Comparison of ENCODE assay signal across 9 cellular contexts in genomic region chr2:136134126-136134525, GRCh38. TPM values are rescaled to one million over a fixed set of nuclear protein-coding genes. Genes with fewer than 3 reads are reported as not detected.
DNase-seq lines count a peak whose midpoint lies in the region; ATAC-seq and TF ChIP-seq lines count a peak whose summit lies in the region.
"Had no signal": no experiment of that assay in that cellular context is flagged by ENCODE, and none has a peak within 500 bp of the region (broad histone marks: within the 10 kb centered on the region; RNA-seq: fewer than 3 reads in every experiment).

No MANE protein-coding gene starts in this region.

- no peaks in the 10 kb centered on the region for H3K9me3 ChIP-seq in body of pancreas

- in situ Hi-C loops in GM13977 (cut with MboI; ENCODE audit: low pct_unique_long_range_greater_than_20kb, low sequenced_read_pairs, unreplicated experiment): no loop called here

- POLR2A ChIA-PET in activated CD4-positive, alpha-beta T cell treated with anti-CD3 and anti-CD28 coated beads, Interleukin-2, amount 10 ng/mL, durations not matched to agents 7 days and 5 days (lab: Charles Lee): no interaction called here

- H3K27me3 Mint-ChIP-seq in activated CD4-positive, alpha-beta T cell treated with anti-CD3 and anti-CD28 coated beads, Interleukin-2, amount 10 ng/mL, durations not matched to agents 7 days and 5 days: peaks cover 3% of the 10 kb centered on the region

- H3K9me3 Mint-ChIP-seq in activated CD4-positive, alpha-beta T cell treated with anti-CD3 and anti-CD28 coated beads, Interleukin-2, amount 10 ng/mL, durations not matched to agents 7 days and 5 days: no peaks in the 10 kb centered on the region
- H3K9me3 Mint-ChIP-seq: neural progenitor cell had no signal

- WGBS in body of pancreas, 2 donors: 42 to 45% methylated on average over 2 of the region's 2 CpGs

- H3K4me1 Mint-ChIP-seq in activated CD4-positive, alpha-beta T cell treated with anti-CD3 and anti-CD28 coated beads, Interleukin-2, amount 10 ng/mL, durations not matched to agents 7 days and 5 days: peaks cover 96% of the 10 kb centered on the region

- intact Hi-C loops in Right ventricle myocardium inferior (cut with DNase I): no loop called here
- intact Hi-C loops in body of pancreas (cut with DNase I): no loop called here

- H3K36me3 ChIP-seq in body of pancreas (replicated peaks in 1 of 2; ENCODE audit: insufficient read depth in 1 of 2, low read depth in 2 of 2): no peaks in the 10 kb centered on the region
- H3K36me3 ChIP-seq: neural progenitor cell had no signal

- DNase-seq in GM12865 (ENCODE audit: low read depth): peak; percentile 66
- peak; percentile 80 for DNase-seq in activated CD4-positive, alpha-beta T cell treated with anti-CD3 and anti-CD28 coated beads, Interleukin-2, amount 10 ng/mL, durations not matched to agents 7 days and 5 days
- peak; percentile 42 for DNase-seq in kidney tubule cell (ENCODE audit: low spot score)
- DNase-seq in GM13977 (ENCODE audit: low spot score): no peak
- DNase-seq in Right ventricle myocardium inferior (ENCODE audit: missing footprints): no peak
- DNase-seq in NCI-H2196 (lab: John Stamatoyannopoulos, UW; ENCODE audit: unreplicated experiment): no peak
- no peak for DNase-seq in body of pancreas

- H3K4me3 ChIP-seq in GM12865 (ENCODE audit: low read depth, low read length): no peak overlapping the region
- no peak overlapping the region for H3K4me3 ChIP-seq in body of pancreas
- H3K4me3 ChIP-seq: neural progenitor cell had no signal

- H3K27me3 ChIP-seq in body of pancreas: no peaks in the 10 kb centered on the region
- H3K27me3 ChIP-seq: neural progenitor cell had no signal

- CTCF ChIA-PET in activated CD4-positive, alpha-beta T cell treated with anti-CD3 and anti-CD28 coated beads, Interleukin-2, amount 10 ng/mL, durations not matched to agents 7 days and 5 days (lab: Charles Lee): interaction anchor here (0.6 to 2.7 kb wide), 6 partner anchors 10 to 251 kb away, joined by 3 to 10 read pairs (median 4); no protein-coding TSS in a partner anchor

- peak overlapping the region; percentile 97 for H3K27ac Mint-ChIP-seq in activated CD4-positive, alpha-beta T cell treated with anti-CD3 and anti-CD28 coated beads, Interleukin-2, amount 10 ng/mL, durations not matched to agents 7 days and 5 days
- H3K27ac Mint-ChIP-seq: neural progenitor cell had no signal

- H3K36me3 Mint-ChIP-seq in activated CD4-positive, alpha-beta T cell treated with anti-CD3 and anti-CD28 coated beads, Interleukin-2, amount 10 ng/mL, durations not matched to agents 7 days and 5 days (ENCODE audit: low read depth): peaks cover 13% of the 10 kb centered on the region
- H3K36me3 Mint-ChIP-seq: neural progenitor cell had no signal

- ATAC-seq in HG03460 (IDR thresholded peaks at IDR 0.05; ENCODE audit: unreplicated experiment) (peak; percentile 24), Right ventricle myocardium inferior (no peak), body of pancreas (no peak)

- H3K4me3 Mint-ChIP-seq in activated CD4-positive, alpha-beta T cell treated with anti-CD3 and anti-CD28 coated beads, Interleukin-2, amount 10 ng/mL, durations not matched to agents 7 days and 5 days: peak overlapping the region; percentile 50
- H3K4me3 Mint-ChIP-seq: neural progenitor cell had no signal

- H3K27ac ChIP-seq in body of pancreas: no peak overlapping the region
- H3K27ac ChIP-seq: neural progenitor cell had no signal

- no peaks in the 10 kb centered on the region for H3K4me1 ChIP-seq in body of pancreas
- H3K4me1 ChIP-seq: neural progenitor cell had no signal

- no peak for TF ChIP-seq POLR2A in body of pancreas (IDR thresholded peaks at IDR 0.05)

- no peak for TF ChIP-seq CTCF in GM12865 (IDR thresholded peaks at IDR 0.05; ENCODE audit: insufficient read depth, low read depth, low read length, missing control alignments)
- TF ChIP-seq CTCF in GM13977 (IDR thresholded peaks at IDR 0.05; ENCODE audit: extremely low read depth, insufficient read depth, missing control alignments): no peak
- no peak for TF ChIP-seq CTCF in body of pancreas (IDR thresholded peaks at IDR 0.05)

RNA-seq across cellular contexts. Expression of gene CXCR4, which starts 16.2 kb away (rescaled TPM):
- total RNA-seq in activated CD4-positive, alpha-beta T cell treated with anti-CD3 and anti-CD28 coated beads, Interleukin-2, amount 10 ng/mL, durations not matched to agents 7 days and 5 days: 100 to 1,000 TPM; 147 to 169 TPM
- total RNA-seq in Right ventricle myocardium inferior (3.1 TPM), body of pancreas (10 to 100 TPM in 1 of 2 donors, under 1 TPM in 1; 0.33 to 10.6 TPM)

Comparison
In these comparisons a context has a peak if more than half of its experiments do, and no peak if none do; other contexts are left out.
1. DNase-seq: peak in GM12865 (single experiment), activated CD4-positive, alpha-beta T cell treated with anti-CD3 and anti-CD28 coated beads, Interleukin-2, amount 10 ng/mL, durations not matched to agents 7 days and 5 days (single experiment) and kidney tubule cell (single experiment); none in GM13977 (single experiment), Right ventricle myocardium inferior (single experiment), NCI-H2196 (single experiment) and body of pancreas (0 of 4).
2. RNA of gene CXCR4, which starts 16.2 kb away (total RNA-seq): 147 to 169 TPM in activated CD4-positive, alpha-beta T cell treated with anti-CD3 and anti-CD28 coated beads, Interleukin-2, amount 10 ng/mL, durations not matched to agents 7 days and 5 days; 0.33 to 10.6 TPM in body of pancreas and 3.1 TPM in Right ventricle myocardium inferior (single experiment); every median in the first group is over 10 times any median in the second.